8 cellular contexts compared by ENCODE assay signal in the genomic region with DNA sequence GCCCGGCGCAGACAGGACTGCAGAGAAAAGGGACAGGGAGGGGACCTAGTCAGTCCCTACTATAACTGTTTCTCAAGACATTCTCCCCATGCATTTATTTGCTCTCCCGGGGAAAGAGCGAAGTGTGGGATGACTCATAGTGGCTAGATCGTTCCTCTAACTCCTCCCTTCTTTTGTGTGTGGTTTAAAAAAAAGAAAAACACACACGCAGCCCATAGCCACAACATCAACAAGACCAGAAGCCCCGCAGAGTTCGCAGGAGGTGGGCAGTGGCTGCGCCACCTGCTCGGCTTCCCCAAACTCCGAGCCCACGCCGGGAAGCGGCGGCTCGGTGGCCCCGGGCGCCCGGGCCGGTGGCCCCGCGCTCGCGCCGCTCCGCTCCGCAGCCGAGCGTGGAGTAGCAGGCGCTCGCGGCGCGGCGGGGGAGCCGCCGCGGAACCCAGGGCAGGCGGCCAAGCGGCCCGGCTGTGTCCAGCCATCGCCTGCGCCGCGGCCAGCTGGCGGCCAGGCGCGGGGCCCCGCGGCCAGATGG. TPM values are rescaled to one million over a fixed set of nuclear protein-coding genes. Genes with fewer than 3 reads are reported as not detected.
A peak's percentile ranks its signal among the peaks of the same experiment; 100 is the strongest.
DNase-seq lines count a peak whose midpoint lies in the region; ATAC-seq, FAIRE-seq and TF ChIP-seq lines count a peak whose summit lies in the region.

No MANE protein-coding gene starts in this region.

- CTCF ChIA-PET in activated naive CD4-positive, alpha-beta T cell treated with anti-CD3 and anti-CD28 coated beads, Interleukin-2, amount 10 ng/mL, durations not matched to agents 7 days and 5 days (lab: Charles Lee) = interaction anchor here (1.6 kb wide), 1 partner anchor 101 kb away, joined by 6 read pairs; no protein-coding TSS in a partner anchor

- H3K4me1 Mint-ChIP-seq in activated naive CD4-positive, alpha-beta T cell treated with anti-CD3 and anti-CD28 coated beads, Interleukin-2, amount 10 ng/mL, durations not matched to agents 7 days and 5 days = peaks cover 39% of the 10 kb centered on the region

- peaks cover 10 to 17% (median 11%) of the 10 kb centered on the region in 4 donors for H3K4me1 ChIP-seq in transverse colon

- peak overlapping the region; percentile 86 for H3K4me3 Mint-ChIP-seq in activated naive CD4-positive, alpha-beta T cell treated with anti-CD3 and anti-CD28 coated beads, Interleukin-2, amount 10 ng/mL, durations not matched to agents 7 days and 5 days

- no peak for TF ChIP-seq CTCF in transverse colon (IDR thresholded peaks at IDR 0.05)

- peak overlapping the region; percentile 92 to 97 (median 96) for H3K27ac ChIP-seq in transverse colon

- 1% methylated on average over 25 of the region's 50 CpGs; no CpG with 5 or more reads in 1 of the 2 donors for WGBS in transverse colon (ENCODE audit: low coverage in 1 of 2), 2 donors

- H3K4me3 ChIP-seq in transverse colon = peak overlapping the region; percentile 38 to 99 (median 92)

- peak overlapping the region; percentile 91 for H3K27ac Mint-ChIP-seq in activated naive CD4-positive, alpha-beta T cell treated with anti-CD3 and anti-CD28 coated beads, Interleukin-2, amount 10 ng/mL, durations not matched to agents 7 days and 5 days

- FAIRE-seq in RCC 7860 (lab: Jason Lieb, UNC) = no peak

- ATAC-seq in GM19455 (IDR thresholded peaks at IDR 0.05; ENCODE audit: unreplicated experiment) = peak; percentile 15
- ATAC-seq in HG03520 (IDR thresholded peaks at IDR 0.05; ENCODE audit: unreplicated experiment) = peak; percentile 15

- H3K27me3 ChIP-seq in transverse colon = peaks cover 8% of the 10 kb centered on the region

- TF ChIP-seq EP300 in transverse colon (IDR thresholded peaks at IDR 0.05; ENCODE audit: low read depth) = no peak

- in situ Hi-C loops in transverse colon (cut with MboI; ENCODE audit: low pct_ligation_motif_present in 1 of 4, low pct_unique_long_range_greater_than_20kb in 1 of 4, low sequenced_read_pairs in 3 of 4) = no loop called here

- no peak for TF ChIP-seq POLR2A in transverse colon (IDR thresholded peaks at IDR 0.05)

- no peaks in the 10 kb centered on the region for H3K9me3 Mint-ChIP-seq in activated naive CD4-positive, alpha-beta T cell treated with anti-CD3 and anti-CD28 coated beads, Interleukin-2, amount 10 ng/mL, durations not matched to agents 7 days and 5 days

- H3K27me3 Mint-ChIP-seq in activated naive CD4-positive, alpha-beta T cell treated with anti-CD3 and anti-CD28 coated beads, Interleukin-2, amount 10 ng/mL, durations not matched to agents 7 days and 5 days = peaks cover 15% of the 10 kb centered on the region

- H3K36me3 ChIP-seq in transverse colon = no peaks in the 10 kb centered on the region

- intact Hi-C loops in transverse colon (cut with DNase I; ENCODE audit: low total_unique reads) = no loop called here

- H3K36me3 Mint-ChIP-seq in activated naive CD4-positive, alpha-beta T cell treated with anti-CD3 and anti-CD28 coated beads, Interleukin-2, amount 10 ng/mL, durations not matched to agents 7 days and 5 days = peaks cover 24% of the 10 kb centered on the region

- H3K9me3 ChIP-seq in transverse colon = no peaks in the 10 kb centered on the region

- DNase-seq in COR-L47 (lab: John Stamatoyannopoulos, UW) (peak; percentile 78), RCC 7860 (ENCODE audit: low spot score) (peak; percentile 73), germinal center (ENCODE audit: low spot score) (peak; percentile 46), non-pigmented ciliary epithelial cell (ENCODE audit: low read depth) (peak; percentile 68), transverse colon (peak; percentile 39)
- DNase-seq in activated naive CD4-positive, alpha-beta T cell treated with anti-CD3 and anti-CD28 coated beads, Interleukin-2, amount 10 ng/mL, durations not matched to agents 7 days and 5 days = peak; percentile 59

RNA-seq across cellular contexts. Expression of a gene that starts 0.7 kb away (rescaled TPM):
- total RNA-seq in transverse colon = 100 to 1,000 TPM in 1 of 4 donors, 10 to 100 TPM in 3; 19.5 to 136 (median 30.0) TPM

Comparison
In these comparisons a context has a peak if more than half of its experiments do, and no peak if none do; other contexts are left out.
1. Peak in every context shown above with its lines: DNase-seq, ATAC-seq, H3K4me3 ChIP-seq and H3K27ac ChIP-seq.